In genomic region chr2:126886201-126886905, GRCh38 we compare ENCODE assay signal across 1 cellular context.
TF ChIP-seq lines count a peak whose summit lies in the region.

No MANE protein-coding gene starts in this region.

TF ChIP-seq in HepG2, 621 proteins besides CTCF, POLR2A, EP300 and RAD21 (continued from another document):
- TF ChIP-seq, protein P1, sequence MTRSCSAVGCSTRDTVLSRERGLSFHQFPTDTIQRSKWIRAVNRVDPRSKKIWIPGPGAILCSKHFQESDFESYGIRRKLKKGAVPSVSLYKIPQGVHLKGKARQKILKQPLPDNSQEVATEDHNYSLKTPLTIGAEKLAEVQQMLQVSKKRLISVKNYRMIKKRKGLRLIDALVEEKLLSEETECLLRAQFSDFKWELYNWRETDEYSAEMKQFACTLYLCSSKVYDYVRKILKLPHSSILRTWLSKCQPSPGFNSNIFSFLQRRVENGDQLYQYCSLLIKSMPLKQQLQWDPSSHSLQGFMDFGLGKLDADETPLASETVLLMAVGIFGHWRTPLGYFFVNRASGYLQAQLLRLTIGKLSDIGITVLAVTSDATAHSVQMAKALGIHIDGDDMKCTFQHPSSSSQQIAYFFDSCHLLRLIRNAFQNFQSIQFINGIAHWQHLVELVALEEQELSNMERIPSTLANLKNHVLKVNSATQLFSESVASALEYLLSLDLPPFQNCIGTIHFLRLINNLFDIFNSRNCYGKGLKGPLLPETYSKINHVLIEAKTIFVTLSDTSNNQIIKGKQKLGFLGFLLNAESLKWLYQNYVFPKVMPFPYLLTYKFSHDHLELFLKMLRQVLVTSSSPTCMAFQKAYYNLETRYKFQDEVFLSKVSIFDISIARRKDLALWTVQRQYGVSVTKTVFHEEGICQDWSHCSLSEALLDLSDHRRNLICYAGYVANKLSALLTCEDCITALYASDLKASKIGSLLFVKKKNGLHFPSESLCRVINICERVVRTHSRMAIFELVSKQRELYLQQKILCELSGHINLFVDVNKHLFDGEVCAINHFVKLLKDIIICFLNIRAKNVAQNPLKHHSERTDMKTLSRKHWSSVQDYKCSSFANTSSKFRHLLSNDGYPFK (CRISPR knock-in tag; IDR thresholded peaks at IDR 0.05; ENCODE audit: borderline replicate concordance), result 0 out of 2 replicates have a peak, but pooled peaks have one; percentile 21
- TF ChIP-seq EZH2 (conservative IDR thresholded peaks at IDR 0.05; ENCODE audit: low read depth, low read length), result no peak
- TF ChIP-seq ZMYM4 (CRISPR knock-in tag; IDR thresholded peaks at IDR 0.05), result peak; percentile 54; the same call in 1 of the 2 replicates
- peak; percentile 54; the same call in 1 of the 2 replicates for TF ChIP-seq POGZ (CRISPR knock-in tag; IDR thresholded peaks at IDR 0.05)
- TF ChIP-seq, protein P2, sequence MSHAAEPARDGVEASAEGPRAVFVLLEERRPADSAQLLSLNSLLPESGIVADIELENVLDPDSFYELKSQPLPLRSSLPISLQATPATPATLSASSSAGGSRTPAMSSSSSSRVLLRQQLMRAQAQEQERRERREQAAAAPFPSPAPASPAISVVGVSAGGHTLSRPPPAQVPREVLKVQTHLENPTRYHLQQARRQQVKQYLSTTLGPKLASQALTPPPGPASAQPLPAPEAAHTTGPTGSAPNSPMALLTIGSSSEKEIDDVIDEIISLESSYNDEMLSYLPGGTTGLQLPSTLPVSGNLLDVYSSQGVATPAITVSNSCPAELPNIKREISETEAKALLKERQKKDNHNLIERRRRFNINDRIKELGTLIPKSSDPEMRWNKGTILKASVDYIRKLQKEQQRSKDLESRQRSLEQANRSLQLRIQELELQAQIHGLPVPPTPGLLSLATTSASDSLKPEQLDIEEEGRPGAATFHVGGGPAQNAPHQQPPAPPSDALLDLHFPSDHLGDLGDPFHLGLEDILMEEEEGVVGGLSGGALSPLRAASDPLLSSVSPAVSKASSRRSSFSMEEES (CRISPR knock-in tag; IDR thresholded peaks at IDR 0.05), result no peak
- TF ChIP-seq SP2 (CRISPR knock-in tag; IDR thresholded peaks at IDR 0.05), result no peak
- TF ChIP-seq PITX1 (CRISPR knock-in tag; IDR thresholded peaks at IDR 0.05), result 0 out of 2 replicates have a peak, but pooled peaks have one; percentile 50
- TF ChIP-seq NONO (IDR thresholded peaks at IDR 0.05), result no peak
- TF ChIP-seq NONO (CRISPR knock-in tag; conservative IDR thresholded peaks at IDR 0.05), result no peak
- TF ChIP-seq REL (CRISPR knock-in tag; conservative IDR thresholded peaks at IDR 0.05), result no peak
- TF ChIP-seq SRSF4 (IDR thresholded peaks at IDR 0.05; ENCODE audit: low read depth, low read length, poor library complexity, severe bottlenecking), result no peak
- no peak for TF ChIP-seq ZNF616 (CRISPR knock-in tag; IDR thresholded peaks at IDR 0.05; ENCODE audit: low read depth)
- TF ChIP-seq GABPB1 (CRISPR knock-in tag; IDR thresholded peaks at IDR 0.05), result peak; percentile 57; the same call in 1 of the 2 replicates
- TF ChIP-seq SALL1 (CRISPR knock-in tag; IDR thresholded peaks at IDR 0.05), result peak; percentile 16; the same call in 1 of the 2 replicates
- TF ChIP-seq RBAK (CRISPR knock-in tag; IDR thresholded peaks at IDR 0.05), result no peak
- no peak for TF ChIP-seq MTA3 (CRISPR knock-in tag; IDR thresholded peaks at IDR 0.05)
- no peak for TF ChIP-seq ZBTB34 (CRISPR knock-in tag; IDR thresholded peaks at IDR 0.05)
- 0 out of 2 replicates have a peak, but pooled peaks have one; percentile 47 for TF ChIP-seq PRMT3 (CRISPR knock-in tag; IDR thresholded peaks at IDR 0.05; ENCODE audit: borderline replicate concordance, low read depth)
- TF ChIP-seq ZNF614 (CRISPR knock-in tag; IDR thresholded peaks at IDR 0.05; ENCODE audit: borderline replicate concordance), result no peak
- no peak for TF ChIP-seq ZEB1 (IDR thresholded peaks at IDR 0.05; ENCODE audit: insufficient replicate concordance, low read depth)
- 0 out of 2 replicates have a peak, but pooled peaks have one; percentile 16 for TF ChIP-seq MXD3 (CRISPR knock-in tag; IDR thresholded peaks at IDR 0.05)
- no peak for TF ChIP-seq LCORL (IDR thresholded peaks at IDR 0.05)
- TF ChIP-seq LCORL (CRISPR knock-in tag; IDR thresholded peaks at IDR 0.05), result 0 out of 2 replicates have a peak, but pooled peaks have one; percentile 20
- no peak for TF ChIP-seq ZNF441 (CRISPR knock-in tag; IDR thresholded peaks at IDR 0.05; ENCODE audit: borderline replicate concordance)
- TF ChIP-seq PHF20 (CRISPR knock-in tag; IDR thresholded peaks at IDR 0.05), result 0 out of 2 replicates have a peak, but pooled peaks have one; percentile 19
- peak; percentile 19; the same call in 1 of the 2 replicates for TF ChIP-seq MYC (CRISPR knock-in tag; IDR thresholded peaks at IDR 0.05; ENCODE audit: borderline replicate concordance)
- TF ChIP-seq HOMEZ (CRISPR knock-in tag; IDR thresholded peaks at IDR 0.05; ENCODE audit: low read depth), result no peak
- TF ChIP-seq HMG20A (CRISPR knock-in tag; IDR thresholded peaks at IDR 0.05; ENCODE audit: borderline replicate concordance), result no peak
- TF ChIP-seq, protein P3, sequence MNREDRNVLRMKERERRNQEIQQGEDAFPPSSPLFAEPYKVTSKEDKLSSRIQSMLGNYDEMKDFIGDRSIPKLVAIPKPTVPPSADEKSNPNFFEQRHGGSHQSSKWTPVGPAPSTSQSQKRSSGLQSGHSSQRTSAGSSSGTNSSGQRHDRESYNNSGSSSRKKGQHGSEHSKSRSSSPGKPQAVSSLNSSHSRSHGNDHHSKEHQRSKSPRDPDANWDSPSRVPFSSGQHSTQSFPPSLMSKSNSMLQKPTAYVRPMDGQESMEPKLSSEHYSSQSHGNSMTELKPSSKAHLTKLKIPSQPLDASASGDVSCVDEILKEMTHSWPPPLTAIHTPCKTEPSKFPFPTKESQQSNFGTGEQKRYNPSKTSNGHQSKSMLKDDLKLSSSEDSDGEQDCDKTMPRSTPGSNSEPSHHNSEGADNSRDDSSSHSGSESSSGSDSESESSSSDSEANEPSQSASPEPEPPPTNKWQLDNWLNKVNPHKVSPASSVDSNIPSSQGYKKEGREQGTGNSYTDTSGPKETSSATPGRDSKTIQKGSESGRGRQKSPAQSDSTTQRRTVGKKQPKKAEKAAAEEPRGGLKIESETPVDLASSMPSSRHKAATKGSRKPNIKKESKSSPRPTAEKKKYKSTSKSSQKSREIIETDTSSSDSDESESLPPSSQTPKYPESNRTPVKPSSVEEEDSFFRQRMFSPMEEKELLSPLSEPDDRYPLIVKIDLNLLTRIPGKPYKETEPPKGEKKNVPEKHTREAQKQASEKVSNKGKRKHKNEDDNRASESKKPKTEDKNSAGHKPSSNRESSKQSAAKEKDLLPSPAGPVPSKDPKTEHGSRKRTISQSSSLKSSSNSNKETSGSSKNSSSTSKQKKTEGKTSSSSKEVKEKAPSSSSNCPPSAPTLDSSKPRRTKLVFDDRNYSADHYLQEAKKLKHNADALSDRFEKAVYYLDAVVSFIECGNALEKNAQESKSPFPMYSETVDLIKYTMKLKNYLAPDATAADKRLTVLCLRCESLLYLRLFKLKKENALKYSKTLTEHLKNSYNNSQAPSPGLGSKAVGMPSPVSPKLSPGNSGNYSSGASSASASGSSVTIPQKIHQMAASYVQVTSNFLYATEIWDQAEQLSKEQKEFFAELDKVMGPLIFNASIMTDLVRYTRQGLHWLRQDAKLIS (CRISPR knock-in tag; IDR thresholded peaks at IDR 0.05), result no peak
- no peak for TF ChIP-seq SMAD1 (CRISPR knock-in tag; IDR thresholded peaks at IDR 0.05; ENCODE audit: borderline replicate concordance, low read depth)
- 0 out of 2 replicates have a peak, but pooled peaks have one; percentile 47 for TF ChIP-seq HOXD1 (CRISPR knock-in tag; IDR thresholded peaks at IDR 0.05)
- TF ChIP-seq ZNF687 (CRISPR knock-in tag; IDR thresholded peaks at IDR 0.05), result peak; percentile 69
- TF ChIP-seq BATF2 (CRISPR knock-in tag; IDR thresholded peaks at IDR 0.05), result no peak
